ENCODE assay signal across 8 cellular contexts in genomic region chr9:92294297-92294676, GRCh38. TPM values are rescaled to one million over a fixed set of nuclear protein-coding genes. Genes with fewer than 3 reads are reported as not detected.
DNase-seq lines count a peak whose midpoint lies in the region; ATAC-seq and TF ChIP-seq lines count a peak whose summit lies in the region.

No MANE protein-coding gene starts in this region.

- H3K4me1 ChIP-seq in body of pancreas (peaks cover 32% of the 10 kb centered on the region), stomach smooth muscle (ENCODE audit: control insufficient read depth, insufficient read depth, low read length) (peaks cover 11% of the 10 kb centered on the region)

- H3K9me3 ChIP-seq in body of pancreas = no peaks in the 10 kb centered on the region
- no peaks in the 10 kb centered on the region for H3K9me3 ChIP-seq in stomach smooth muscle (ENCODE audit: control insufficient read depth in 2 of 2, low read length in 2 of 2)

- peaks cover 0 to 10% of the 10 kb centered on the region in 2 donors for H3K36me3 ChIP-seq in body of pancreas (replicated peaks in 1 of 2; ENCODE audit: insufficient read depth in 1 of 2, low read depth in 2 of 2)
- H3K36me3 ChIP-seq in stomach smooth muscle (ENCODE audit: control insufficient read depth in 2 of 2, insufficient read depth in 2 of 2, low read length in 2 of 2) = peaks cover 13 to 19% of the 10 kb centered on the region in 2 donors

- no peak for TF ChIP-seq POLR2A in body of pancreas (IDR thresholded peaks at IDR 0.05)

- DNase-seq in NCI-H2107 treated with DMSO at 0.1 percent for 48 hours (lab: John Stamatoyannopoulos, UW; ENCODE audit: unreplicated experiment) = peak; percentile 4
- DNase-seq in NCI-H2107 (lab: John Stamatoyannopoulos, UW) = no peak
- DNase-seq in NCI-H82 treated with DMSO at 0.1 percent for 48 hours (lab: John Stamatoyannopoulos, UW; ENCODE audit: unreplicated experiment) = peak; percentile 49
- DNase-seq in body of pancreas = no peak
- DNase-seq in left kidney (ENCODE audit: low read depth, low spot score) = peak; percentile 72
- DNase-seq in hippocampal formation (lab: John Stamatoyannopoulos, UW) = no peak

- H3K4me3 ChIP-seq in body of pancreas (peak overlapping the region; percentile 32 to 90), stomach smooth muscle (ENCODE audit: low read length in 2 of 2) (peak overlapping the region; percentile 78 to 93)

- ATAC-seq in body of pancreas (no peak), GM19324 (IDR thresholded peaks at IDR 0.05; ENCODE audit: low FRiP score, unreplicated experiment) (no peak)

- H3K27me3 ChIP-seq in body of pancreas (no peaks in the 10 kb centered on the region), stomach smooth muscle (ENCODE audit: control insufficient read depth in 1 of 2, insufficient read depth in 2 of 2, low read length in 2 of 2) (no peaks in the 10 kb centered on the region)

- 17 to 30% methylated on average over 13 of the region's 13 CpGs for WGBS in body of pancreas, 2 donors

- peak overlapping the region; percentile 66 to 78 for H3K9ac ChIP-seq in stomach smooth muscle (ENCODE audit: low read length in 2 of 2)

- H3K27ac ChIP-seq in body of pancreas = peak overlapping the region in 2 of 4 donors; percentile 81
- peak overlapping the region; percentile 50 for H3K27ac ChIP-seq in stomach smooth muscle (ENCODE audit: low read length)

- TF ChIP-seq CTCF in body of pancreas (IDR thresholded peaks at IDR 0.05) = no peak

- intact Hi-C loops in body of pancreas (cut with DNase I) = no loop called here

RNA-seq across cellular contexts. Expression of gene IARS1, which starts 0.8 kb away (rescaled TPM):
- 10 to 100 TPM; 45.1 to 68.6 TPM for total RNA-seq in body of pancreas

RNA-seq across cellular contexts. Expression of gene NOL8, which starts 30.9 kb away (rescaled TPM):
- total RNA-seq in body of pancreas = 10 to 100 TPM; 26.5 to 38.2 TPM

RNA-seq across cellular contexts. Expression of gene CENPP, which starts 31.5 kb away (rescaled TPM):
- 1 to 10 TPM in 1 of 2 donors, under 1 TPM in 1; 0.78 to 2.3 TPM for total RNA-seq in body of pancreas

Comparison
In these comparisons a context has a peak if more than half of its experiments do, and no peak if none do; other contexts are left out.
1. DNase-seq: peak in NCI-H2107 treated with DMSO at 0.1 percent for 48 hours (single experiment), NCI-H82 treated with DMSO at 0.1 percent for 48 hours (single experiment) and left kidney (single experiment); none in NCI-H2107 (single experiment), body of pancreas (0 of 4) and hippocampal formation (0 of 2).